In genomic region chr3:14587733-14588360, GRCh38 we compare ENCODE assay signal across 16 cellular contexts. TPM values are rescaled to one million over a fixed set of nuclear protein-coding genes. Genes with fewer than 3 reads are reported as not detected.
DNase-seq lines count a peak whose midpoint lies in the region; ATAC-seq, FAIRE-seq and TF ChIP-seq lines count a peak whose summit lies in the region.
"Had no signal": no experiment of that assay in that cellular context is flagged by ENCODE, and none has a peak within 500 bp of the region (broad histone marks: within the 10 kb centered on the region; RNA-seq: fewer than 3 reads in every experiment).

No MANE protein-coding gene starts in this region.

- H3K9ac ChIP-seq in K562 (ENCODE audit: insufficient read depth in 1 of 2, low read depth in 2 of 2, low read length in 2 of 2) = no peak overlapping the region

- H3K4me3 Mint-ChIP-seq in Calu3 (ENCODE audit: low read depth, unreplicated experiment) = no peak overlapping the region
- H3K4me3 Mint-ChIP-seq: T-helper 17 cell had no signal

- H3K36me3 ChIP-seq in K562 (ENCODE audit: control insufficient read depth, insufficient read depth, low read length) = no peaks in the 10 kb centered on the region
- no peaks in the 10 kb centered on the region for H3K36me3 ChIP-seq in vagina
- H3K36me3 ChIP-seq: cardiac muscle cell, HAP-1, upper lobe of right lung had no signal

- no peak overlapping the region for H3K27ac Mint-ChIP-seq in Calu3 (ENCODE audit: unreplicated experiment)
- H3K27ac Mint-ChIP-seq: T-helper 17 cell had no signal

- H3K79me2 ChIP-seq in K562 (ENCODE audit: control insufficient read depth, insufficient read depth, low read length) = no peaks in the 10 kb centered on the region

- H3K4me1 ChIP-seq in K562 (replicated peaks in 1 of 2; ENCODE audit: control insufficient read depth in 2 of 2, insufficient read depth in 2 of 2, low read length in 2 of 2) = no peaks in the 10 kb centered on the region
- H3K4me1 ChIP-seq in vagina = no peaks in the 10 kb centered on the region
- H3K4me1 ChIP-seq: HAP-1, upper lobe of right lung had no signal

- no peak overlapping the region for H3K4me2 ChIP-seq in K562 (ENCODE audit: insufficient read depth, low read length)

- no peak for TF ChIP-seq RAD21 in K562 (CRISPR knock-in tag; conservative IDR thresholded peaks at IDR 0.05 in 1 of 2, IDR thresholded peaks at IDR 0.05 in 1 of 2)

- H3K9me3 ChIP-seq in K562 (replicated peaks; ENCODE audit: control insufficient read depth, insufficient read depth, low read depth, low read length) (no peaks in the 10 kb centered on the region), vagina (no peaks in the 10 kb centered on the region)
- H3K9me3 ChIP-seq: HAP-1, upper lobe of right lung had no signal

- no peaks in the 10 kb centered on the region for H3K36me3 Mint-ChIP-seq in Calu3 (ENCODE audit: insufficient read depth, unreplicated experiment)

- CTCF ChIA-PET in K562 (lab: Yijun Ruan, JAX; ENCODE audit: low intra/inter-chr PET ratio) (no interaction called here), Calu3 (lab: Charles Lee) (no interaction called here)

- peak; percentile 8 for DNase-seq in AG09309 (ENCODE audit: low read depth)
- DNase-seq in HuH-7.5 (ENCODE audit: low spot score) = peak; percentile 77
- peak in 1 of 4 experiments; percentile 20 for DNase-seq in K562 (ENCODE audit: extremely low read depth in 1 of 4, low spot score in 3 of 4)
- peak; percentile 73 for DNase-seq in kidney tubule cell (ENCODE audit: low spot score)
- no peak for DNase-seq in vagina (ENCODE audit: extremely low spot score in 2 of 2)
- DNase-seq in Calu3 = no peak
- no peak for DNase-seq in NCI-H1092 treated with DMSO at 0.1 percent for 48 hours (lab: John Stamatoyannopoulos, UW)
- DNase-seq: activated CD4-positive, alpha-beta T cell treated with anti-CD3 and anti-CD28 coated beads, Interleukin-2, amount 50 U/mL, for 1 hour; DND-41; NCI-H2081; T-helper 17 cell; upper lobe of right lung had no signal

- no peaks in the 10 kb centered on the region for H3K9me1 ChIP-seq in K562 (ENCODE audit: control insufficient read depth, insufficient read depth, low read length)

- TF ChIP-seq CTCF in AG09309 (IDR thresholded peaks at IDR 0.05; ENCODE audit: control insufficient read depth, insufficient read depth, low read depth, low read length, missing control alignments) = no peak
- TF ChIP-seq CTCF in K562 (IDR thresholded peaks at IDR 0.05 in 2 of 3, conservative IDR thresholded peaks at IDR 0.05 in 1 of 3; ENCODE audit: insufficient read depth in 2 of 3, low read depth in 1 of 3, low read length in 3 of 3) = no peak
- no peak for TF ChIP-seq CTCF in vagina (IDR thresholded peaks at IDR 0.05)
- TF ChIP-seq CTCF in Calu3 (IDR thresholded peaks at IDR 0.05; ENCODE audit: unreplicated experiment) = no peak

- in situ Hi-C loops in K562 (cut with MboI) = no loop called here

- 1% methylated on average over 4 of the region's 4 CpGs for WGBS in K562 (ENCODE audit: insufficient coverage, low coverage, missing lambda C conversion rate)

- H3K4me3 ChIP-seq in AG09309 (ENCODE audit: control insufficient read depth, low read depth, low read length) = no peak overlapping the region
- no peak overlapping the region for H3K4me3 ChIP-seq in K562
- no peak overlapping the region for H3K4me3 ChIP-seq in vagina
- H3K4me3 ChIP-seq: cardiac muscle cell, HAP-1, upper lobe of right lung had no signal

- H3K27me3 Mint-ChIP-seq in Calu3 (ENCODE audit: unreplicated experiment) = peaks cover 79% of the 10 kb centered on the region

- no peak for TF ChIP-seq EP300 in K562 (IDR thresholded peaks at IDR 0.05; ENCODE audit: low read length)

- H3K27ac ChIP-seq in K562 (ENCODE audit: extremely low read depth, low read depth, low read length) (no peak overlapping the region), vagina (no peak overlapping the region)
- H3K27ac ChIP-seq: cardiac muscle cell, upper lobe of right lung had no signal

- H4K20me1 ChIP-seq in K562 (replicated peaks; ENCODE audit: control insufficient read depth, insufficient read depth, low read length) = no peaks in the 10 kb centered on the region; the same call in 1 of the 2 replicates

- ATAC-seq in K562 = peak; percentile 59
- no peak for ATAC-seq in HG03442 (IDR thresholded peaks at IDR 0.05; ENCODE audit: unreplicated experiment)
- ATAC-seq: T-helper 17 cell, upper lobe of right lung had no signal

- H3K9me3 Mint-ChIP-seq in Calu3 (ENCODE audit: low read depth, unreplicated experiment) = no peaks in the 10 kb centered on the region

- H2AFZ ChIP-seq in K562 (ENCODE audit: low read depth, low read length) = no peak overlapping the region

- intact Hi-C loops in K562 (cut with micrococcal nuclease) (no loop called here), vagina (cut with DNase I) (no loop called here), Calu3 (cut with micrococcal nuclease; ENCODE audit: unreplicated experiment) (no loop called here)

- H3K4me1 Mint-ChIP-seq in Calu3 (ENCODE audit: low read depth, unreplicated experiment) = peaks cover 14% of the 10 kb centered on the region
- H3K4me1 Mint-ChIP-seq: T-helper 17 cell had no signal

- TF ChIP-seq POLR2A in K562 (conservative IDR thresholded peaks at IDR 0.05) = no peak
- no peak for TF ChIP-seq POLR2A in vagina (IDR thresholded peaks at IDR 0.05)

- FAIRE-seq in K562 (lab: Jason Lieb, UNC) = no peak

- POLR2A ChIA-PET in K562 (lab: Yijun Ruan, JAX) = interaction anchor here (0.6 kb wide), 1 partner anchor 372 kb away, joined by 4 read pairs; no protein-coding TSS in a partner anchor

- no TSS peak for BruUV-seq in K562 (replicated peaks; lab: Mats Ljungman, UMichigan)
- BruUV-seq in Calu3 (replicated peaks; lab: Mats Ljungman, UMichigan) = no TSS peak

- H3K27me3 ChIP-seq in K562 (ENCODE audit: control insufficient read depth in 2 of 2, insufficient read depth in 2 of 2, low read length in 2 of 2) = peaks cover 18 to 72% of the 10 kb centered on the region in 2 experiments; a peak in 4 of 5 replicates
- H3K27me3 ChIP-seq in vagina = no peaks in the 10 kb centered on the region
- H3K27me3 ChIP-seq: cardiac muscle cell, upper lobe of right lung had no signal

TF ChIP-seq in K562, 482 proteins besides CTCF, POLR2A, EP300 and RAD21:
- TF ChIP-seq FOXA1 (IDR thresholded peaks at IDR 0.05; ENCODE audit: borderline replicate concordance) = no peak
- no peak for TF ChIP-seq ZBTB1 (CRISPR knock-in tag; IDR thresholded peaks at IDR 0.05; ENCODE audit: borderline replicate concordance, low read depth)
- no peak for TF ChIP-seq ZNF583 (CRISPR knock-in tag; IDR thresholded peaks at IDR 0.05)
- no peak for TF ChIP-seq RFX5 (IDR thresholded peaks at IDR 0.05; ENCODE audit: low read depth, low read length)

RNA-seq across cellular contexts. Expression of gene GRIP2, which starts 47.7 kb away (rescaled TPM):
- total RNA-seq in K562 (2011; cell fraction: chromatin; rRNA removed; ENCODE audit: low replicate concordance) = not detected in 2 replicates
- under 0.01 TPM in 1 of 2 replicates, not detected in the other for total RNA-seq in K562 (2011; cell fraction: nucleolus; rRNA removed)
- total RNA-seq in K562 (2011; cell fraction: nucleoplasm; rRNA removed) = 0.07 TPM in 1 of 2 replicates, not detected in the other
- total RNA-seq in K562 (2014; rRNA removed) (not detected in 2 replicates), K562 (2014; rRNA removed; fragmentation: Illumina TruSeq; extraction: Trizol) (not detected in 2 replicates), K562 (2015; rRNA removed; fragmentation: Illumina TruSeq; extraction: Trizol) (not detected in 2 replicates), K562 (2021) (not detected in 2 replicates), vagina (0.98 TPM), Calu3 (2022) (0.27 TPM in 1 of 2 replicates, not detected in the other)
- polyA plus RNA-seq in K562 (2011; rRNA removed) (not detected in 2 replicates), K562 (2014; fragmentation: Illumina TruSeq; extraction: Trizol) (not detected in 2 replicates), K562 (2014; fragmentation: Nextera tagmentation; extraction: Ambion mirVana) (under 1 TPM; 0.01 TPM), K562 (2014; rRNA removed) (0.03 TPM in 1 of 2 replicates, not detected in the other)
- polyA plus RNA-seq in K562 (2011; cell fraction: cytosol; rRNA removed) = 0.04 TPM in 1 of 2 replicates, not detected in the other
- 0.03 and 0.06 TPM in 2 replicates for polyA plus RNA-seq in K562 (2011; cell fraction: nucleus; rRNA removed)
- polyA plus RNA-seq in K562 (2012) = 0.04 and 0.06 TPM in 2 replicates
- not detected in 2 replicates for polyA minus RNA-seq in K562 (2011; rRNA and poly(A)+ RNA removed)
- not detected in 2 replicates for polyA minus RNA-seq in K562 (2011; cell fraction: cytosol; rRNA and poly(A)+ RNA removed)
- not detected in 2 replicates for polyA minus RNA-seq in K562 (2011; cell fraction: nucleus; rRNA and poly(A)+ RNA removed)
- total RNA-seq: kidney epithelial cell had no signal
- polyA plus RNA-seq: cardiac muscle cell had no signal

Comparison
In these comparisons a context has a peak if more than half of its experiments do, and no peak if none do; other contexts are left out.
1. DNase-seq: peak in AG09309 (single experiment), HuH-7.5 (single experiment) and kidney tubule cell (single experiment); none in vagina (0 of 2), Calu3 (single experiment) and NCI-H1092 treated with DMSO at 0.1 percent for 48 hours (single experiment).